11 cellular contexts compared by ENCODE assay signal in genomic region chr11:94938399-94939055, GRCh38. TPM values are rescaled to one million over a fixed set of nuclear protein-coding genes. Genes with fewer than 3 reads are reported as not detected.
DNase-seq lines count a peak whose midpoint lies in the region; ATAC-seq, FAIRE-seq and TF ChIP-seq lines count a peak whose summit lies in the region.
"Had no signal": no experiment of that assay in that cellular context is flagged by ENCODE, and none has a peak within 500 bp of the region (broad histone marks: within the 10 kb centered on the region; RNA-seq: fewer than 3 reads in every experiment).

No MANE protein-coding gene starts in this region.

- FAIRE-seq in RCC 7860 (lab: Jason Lieb, UNC), result no peak
- FAIRE-seq: frontal cortex had no signal

- no peak for TF ChIP-seq POLR2A in body of pancreas (IDR thresholded peaks at IDR 0.05)

- peak overlapping the region in 2 of 4 donors; percentile 26 to 27 for H3K27ac ChIP-seq in body of pancreas
- H3K27ac ChIP-seq: KMS-11 had no signal

- H3K4me3 ChIP-seq in body of pancreas, result no peak overlapping the region

- H3K36me3 ChIP-seq in body of pancreas (replicated peaks in 1 of 2; ENCODE audit: insufficient read depth in 1 of 2, low read depth in 2 of 2), result no peaks in the 10 kb centered on the region

- peak; percentile 64 for ATAC-seq in body of pancreas
- no peak for ATAC-seq in HG02852 (IDR thresholded peaks at IDR 0.05; ENCODE audit: unreplicated experiment)

- peak; percentile 25 to 57 for DNase-seq in NCI-H2081 (lab: John Stamatoyannopoulos, UW)
- no peak for DNase-seq in NCI-H2081 treated with DMSO at 0.1 percent for 48 hours (lab: John Stamatoyannopoulos, UW)
- peak; percentile 33 to 64 (median 54) for DNase-seq in body of pancreas
- peak; percentile 59 for DNase-seq in left kidney (ENCODE audit: low read depth, low spot score)
- peak; percentile 64 for DNase-seq in ureter (ENCODE audit: low spot score)
- no peak for DNase-seq in RCC 7860 (ENCODE audit: low spot score)
- no peak for DNase-seq in NAMALWA (ENCODE audit: low spot score)
- DNase-seq: ACHN had no signal

- H3K4me1 ChIP-seq in body of pancreas, result no peaks in the 10 kb centered on the region

- H3K9me3 ChIP-seq in body of pancreas, result no peaks in the 10 kb centered on the region

- H3K27me3 ChIP-seq in body of pancreas, result no peaks in the 10 kb centered on the region

- WGBS in body of pancreas, 2 donors, result 58 to 63% methylated on average over 8 of the region's 8 CpGs

- TF ChIP-seq CTCF in body of pancreas (IDR thresholded peaks at IDR 0.05), result no peak

- intact Hi-C loops in body of pancreas (cut with DNase I), result no loop called here

RNA-seq across cellular contexts. Expression of gene CWC15, which starts 34.8 kb away (rescaled TPM):
- total RNA-seq in body of pancreas (10 to 100 TPM; 19.2 to 38.6 TPM), ureter (58.5 TPM)

RNA-seq across cellular contexts. Expression of gene KDM4D, which starts 35.0 kb away (rescaled TPM):
- total RNA-seq in body of pancreas, result under 1 TPM in 1 of 2 donors, not detected in 1; 0.78 TPM
- 1.2 TPM for total RNA-seq in ureter

Comparison
In these comparisons a context has a peak if more than half of its experiments do, and no peak if none do; other contexts are left out.
1. DNase-seq: peak in NCI-H2081 (2 of 2), body of pancreas (4 of 4), left kidney (single experiment) and ureter (single experiment); none in NCI-H2081 treated with DMSO at 0.1 percent for 48 hours (single experiment), RCC 7860 (single experiment) and NAMALWA (single experiment).